ENCODE assay signal across 10 cellular contexts in the genomic region with DNA sequence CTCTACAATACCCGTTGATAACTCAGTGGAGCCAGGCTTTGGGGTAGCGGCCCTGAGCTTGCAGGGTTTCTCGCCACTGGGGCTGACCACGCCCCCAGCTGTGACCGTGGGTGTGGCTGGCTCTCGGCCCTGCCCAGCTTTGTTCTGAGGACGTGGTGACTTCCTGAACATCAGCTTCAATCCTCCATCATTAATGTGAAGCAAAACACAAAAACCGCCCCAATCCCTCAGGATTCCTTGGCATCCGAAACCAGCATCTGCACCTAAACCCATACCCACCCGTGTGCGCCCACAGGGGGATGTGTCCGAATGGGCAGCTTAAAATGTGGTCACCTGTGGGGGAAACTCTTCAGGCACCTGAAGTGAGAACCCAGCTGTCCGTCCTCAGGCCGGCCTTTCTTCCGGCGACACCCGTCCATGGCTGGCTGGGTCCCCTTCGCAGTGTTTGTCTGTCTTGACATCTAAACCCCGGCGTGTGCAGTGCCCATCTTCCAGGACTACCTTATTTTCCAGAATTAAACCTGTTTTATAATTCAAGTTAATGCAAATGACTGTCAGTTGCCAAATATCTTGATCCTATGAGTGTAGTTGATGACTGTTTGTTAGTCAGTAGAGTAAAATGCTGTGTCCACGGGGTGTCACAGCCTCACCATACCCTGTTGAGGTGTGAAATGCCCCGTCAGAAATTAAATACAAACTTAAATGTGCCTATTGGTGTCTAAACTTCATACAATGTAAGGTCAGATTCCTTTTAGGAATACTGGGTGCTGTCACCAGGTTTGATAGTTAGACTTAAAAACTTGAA. TPM values are rescaled to one million over a fixed set of nuclear protein-coding genes. Genes with fewer than 3 reads are reported as not detected.
A peak's percentile ranks its signal among the peaks of the same experiment; 100 is the strongest.
DNase-seq lines count a peak whose midpoint lies in the region; ATAC-seq, FAIRE-seq and TF ChIP-seq lines count a peak whose summit lies in the region.
"Had no signal": no experiment of that assay in that cellular context is flagged by ENCODE, and none has a peak within 500 bp of the region (broad histone marks: within the 10 kb centered on the region; RNA-seq: fewer than 3 reads in every experiment).

No MANE protein-coding gene starts in this region.

- H3K27ac ChIP-seq in A549 (no peak overlapping the region), prostate gland (no peak overlapping the region)
- H3K27ac ChIP-seq: KMS-11 had no signal

- TF ChIP-seq CTCF in A549 (IDR thresholded peaks at IDR 0.05) (no peak), glutamatergic neuron (IDR thresholded peaks at IDR 0.05; ENCODE audit: partially characterized antibody, unreplicated experiment) (no peak), prostate gland (IDR thresholded peaks at IDR 0.05) (no peak)

- H3K4me3 Mint-ChIP-seq in glutamatergic neuron (ENCODE audit: unreplicated experiment) = no peak overlapping the region
- H3K4me3 Mint-ChIP-seq: T-cell had no signal

- no peaks in the 10 kb centered on the region for H3K9me3 ChIP-seq in A549
- H3K9me3 ChIP-seq in prostate gland = no peaks in the 10 kb centered on the region

- H3K27ac Mint-ChIP-seq in glutamatergic neuron (ENCODE audit: unreplicated experiment) = peak overlapping the region; percentile 33

- no peaks in the 10 kb centered on the region for H3K4me1 Mint-ChIP-seq in glutamatergic neuron (ENCODE audit: low read depth, unreplicated experiment)
- H3K4me1 Mint-ChIP-seq: T-cell had no signal

- H3K27me3 Mint-ChIP-seq in glutamatergic neuron (ENCODE audit: unreplicated experiment) = peaks cover 3% of the 10 kb centered on the region
- H3K27me3 Mint-ChIP-seq: T-cell had no signal

- H3K36me3 ChIP-seq in prostate gland = peaks cover 4 to 15% of the 10 kb centered on the region in 2 donors

- CTCF ChIA-PET in A549 (lab: Yijun Ruan, JAX) = interaction anchor here (0.5 kb wide), 1 partner anchor 9 kb away, joined by 3 read pairs; no protein-coding TSS in a partner anchor

- no peak overlapping the region for H3K4me2 ChIP-seq in A549
- H3K4me2 ChIP-seq: KMS-11 had no signal

- no peak for TF ChIP-seq EP300 in A549 (IDR thresholded peaks at IDR 0.05)

- peaks cover 5% of the 10 kb centered on the region for H3K9me3 Mint-ChIP-seq in glutamatergic neuron (ENCODE audit: unreplicated experiment)
- H3K9me3 Mint-ChIP-seq: T-cell had no signal

- DNase-seq in A549 (ENCODE audit: low read depth in 1 of 2, low spot score in 1 of 2) (peak; percentile 15 to 41), CMK (ENCODE audit: low read depth) (peak; percentile 8), SW480 (ENCODE audit: low spot score) (peak; percentile 37), glutamatergic neuron (peak; percentile 50), cerebellar cortex (ENCODE audit: low spot score) (no peak), prostate gland (ENCODE audit: low spot score) (no peak), GOT3 (lab: John Stamatoyannopoulos, UW) (no peak)

- ATAC-seq in A549 (peak in 1 of 2 experiments; percentile 53; a peak in 3 of 6 replicates), GM21825 (IDR thresholded peaks at IDR 0.05; ENCODE audit: unreplicated experiment) (no peak)
- ATAC-seq: T-cell had no signal

- 83% methylated on average over 22 of the region's 22 CpGs for WGBS in A549 (ENCODE audit: missing lambda C conversion rate)
- 79% methylated on average over 22 of the region's 22 CpGs for WGBS in prostate gland

- POLR2A ChIA-PET in A549 (lab: Yijun Ruan, JAX) = no interaction called here

- H3K27me3 ChIP-seq in prostate gland (replicated peaks; ENCODE audit: insufficient read depth) = no peaks in the 10 kb centered on the region

- intact Hi-C loops in prostate gland (cut with DNase I) = no loop called here

- no peak for FAIRE-seq in A549 (lab: Jason Lieb, UNC)

- no peak for TF ChIP-seq RAD21 in A549 (conservative IDR thresholded peaks at IDR 0.05 in 1 of 2, IDR thresholded peaks at IDR 0.05 in 1 of 2)

- H3K4me1 ChIP-seq in A549 = peaks cover 8% of the 10 kb centered on the region
- H3K4me1 ChIP-seq in prostate gland (replicated peaks) = no peaks in the 10 kb centered on the region

- H3K4me3 ChIP-seq in A549 (no peak overlapping the region), prostate gland (no peak overlapping the region)

- TF ChIP-seq POLR2A in A549 (IDR thresholded peaks at IDR 0.05; ENCODE audit: low read length) (no peak), prostate gland (IDR thresholded peaks at IDR 0.05) (no peak)

- H3K36me3 Mint-ChIP-seq in glutamatergic neuron (ENCODE audit: unreplicated experiment) = no peaks in the 10 kb centered on the region

TF ChIP-seq in A549, 52 proteins besides CTCF, POLR2A, EP300 and RAD21:
- TF ChIP-seq RARB (CRISPR knock-in tag; IDR thresholded peaks at IDR 0.05) = no peak
- TF ChIP-seq USF2 (IDR thresholded peaks at IDR 0.05) = no peak
- no peak for TF ChIP-seq FOSB (CRISPR knock-in tag; IDR thresholded peaks at IDR 0.05)
- TF ChIP-seq ZC3H11A (IDR thresholded peaks at IDR 0.05) = no peak
- no peak for TF ChIP-seq NPAS2 (CRISPR knock-in tag; IDR thresholded peaks at IDR 0.05; ENCODE audit: borderline replicate concordance)
- no peak for TF ChIP-seq JUN (IDR thresholded peaks at IDR 0.05)
- TF ChIP-seq SREBF2 (IDR thresholded peaks at IDR 0.05) = no peak
- TF ChIP-seq ELK1 (IDR thresholded peaks at IDR 0.05; ENCODE audit: low read depth, low read length) = no peak
- TF ChIP-seq, protein P1, sequence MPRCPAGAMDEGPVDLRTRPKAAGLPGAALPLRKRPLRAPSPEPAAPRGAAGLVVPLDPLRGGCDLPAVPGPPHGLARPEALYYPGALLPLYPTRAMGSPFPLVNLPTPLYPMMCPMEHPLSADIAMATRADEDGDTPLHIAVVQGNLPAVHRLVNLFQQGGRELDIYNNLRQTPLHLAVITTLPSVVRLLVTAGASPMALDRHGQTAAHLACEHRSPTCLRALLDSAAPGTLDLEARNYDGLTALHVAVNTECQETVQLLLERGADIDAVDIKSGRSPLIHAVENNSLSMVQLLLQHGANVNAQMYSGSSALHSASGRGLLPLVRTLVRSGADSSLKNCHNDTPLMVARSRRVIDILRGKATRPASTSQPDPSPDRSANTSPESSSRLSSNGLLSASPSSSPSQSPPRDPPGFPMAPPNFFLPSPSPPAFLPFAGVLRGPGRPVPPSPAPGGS (IDR thresholded peaks at IDR 0.05) = no peak
- TF ChIP-seq EHF (CRISPR knock-in tag; IDR thresholded peaks at IDR 0.05) = no peak
- TF ChIP-seq CHD2 (IDR thresholded peaks at IDR 0.05; ENCODE audit: low read length, partially characterized antibody) = no peak
- TF ChIP-seq ZSCAN20 (CRISPR knock-in tag; IDR thresholded peaks at IDR 0.05) = no peak

RNA-seq across cellular contexts. Expression of gene NELFA, which starts 27.3 kb away (rescaled TPM):
- polyA plus RNA-seq in A549 (2011; rRNA removed) (9.3 and 11.1 TPM in 2 replicates), A549 (2017; fragmentation: RNase III; extraction: RNeasy Plus Mini Kit Qiagen cat#74134 plus additional on column Dnase treatment) (17.0 to 18.3 TPM (median 17.1 TPM) in 3 replicates)
- 27.2 and 28.3 TPM in 2 replicates for polyA plus RNA-seq in A549 (2012; cell fraction: cytosol; rRNA removed)
- polyA plus RNA-seq in A549 (2012; cell fraction: nucleus; rRNA removed) = 46.0 and 66.5 TPM in 2 replicates
- polyA minus RNA-seq in A549 (2011; rRNA and poly(A)+ RNA removed) = 5.4 and 5.9 TPM in 2 replicates
- total RNA-seq in glutamatergic neuron (ENCODE audit: unreplicated experiment) (39.6 TPM), prostate gland (10 to 100 TPM; 29.5 to 53.3 TPM)

Comparison
In these comparisons a context has a peak if more than half of its experiments do, and no peak if none do; other contexts are left out.
1. DNase-seq: peak in A549 (2 of 2), CMK (single experiment), SW480 (single experiment) and glutamatergic neuron (single experiment); none in cerebellar cortex (single experiment), prostate gland (single experiment) and GOT3 (single experiment).